Comparison of ENCODE assay signal across 1 cellular context in the genomic region with DNA sequence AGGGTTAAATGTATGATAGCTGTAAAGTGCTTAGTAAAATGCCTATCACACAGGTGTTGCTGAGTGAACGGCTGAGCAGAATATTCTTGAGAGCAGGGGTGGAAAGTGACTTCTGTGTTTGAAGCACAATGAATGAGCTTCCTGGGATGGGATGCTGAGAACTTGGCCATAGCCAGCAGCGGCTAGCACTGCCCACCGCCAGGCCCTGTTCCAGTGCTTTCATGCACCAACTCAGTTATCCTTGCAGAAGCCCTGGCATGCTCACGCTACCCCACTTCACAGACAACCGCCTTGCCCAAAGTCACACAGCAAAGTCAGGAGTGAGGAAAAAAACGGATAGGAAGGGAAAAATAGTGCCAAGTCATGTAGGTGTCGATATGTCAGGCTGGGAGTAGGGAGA.
TF ChIP-seq lines count a peak whose summit lies in the region.

No MANE protein-coding gene starts in this region.

TF ChIP-seq in HepG2, 621 proteins besides CTCF, POLR2A, EP300 and RAD21:
- peak; percentile 44; the same call in 1 of the 2 replicates for TF ChIP-seq NFE2L2 (IDR thresholded peaks at IDR 0.05; ENCODE audit: low read length)
- TF ChIP-seq, protein P1, sequence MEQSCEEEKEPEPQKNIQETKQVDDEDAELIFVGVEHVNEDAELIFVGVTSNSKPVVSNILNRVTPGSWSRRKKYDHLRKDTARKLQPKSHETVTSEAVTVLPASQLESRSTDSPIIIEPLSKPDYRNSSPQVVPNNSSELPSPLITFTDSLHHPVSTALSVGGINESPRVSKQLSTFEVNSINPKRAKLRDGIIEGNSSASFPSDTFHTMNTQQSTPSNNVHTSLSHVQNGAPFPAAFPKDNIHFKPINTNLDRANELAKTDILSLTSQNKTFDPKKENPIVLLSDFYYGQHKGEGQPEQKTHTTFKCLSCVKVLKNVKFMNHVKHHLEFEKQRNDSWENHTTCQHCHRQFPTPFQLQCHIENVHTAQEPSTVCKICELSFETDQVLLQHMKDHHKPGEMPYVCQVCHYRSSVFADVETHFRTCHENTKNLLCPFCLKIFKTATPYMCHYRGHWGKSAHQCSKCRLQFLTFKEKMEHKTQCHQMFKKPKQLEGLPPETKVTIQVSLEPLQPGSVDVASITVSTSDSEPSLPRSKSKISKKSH (CRISPR knock-in tag; IDR thresholded peaks at IDR 0.05; ENCODE audit: borderline replicate concordance), result no peak
TF ChIP-seq in HepG2: peak in this region for 1.
